Comparison of ENCODE assay signal across 20 cellular contexts in the genomic region with DNA sequence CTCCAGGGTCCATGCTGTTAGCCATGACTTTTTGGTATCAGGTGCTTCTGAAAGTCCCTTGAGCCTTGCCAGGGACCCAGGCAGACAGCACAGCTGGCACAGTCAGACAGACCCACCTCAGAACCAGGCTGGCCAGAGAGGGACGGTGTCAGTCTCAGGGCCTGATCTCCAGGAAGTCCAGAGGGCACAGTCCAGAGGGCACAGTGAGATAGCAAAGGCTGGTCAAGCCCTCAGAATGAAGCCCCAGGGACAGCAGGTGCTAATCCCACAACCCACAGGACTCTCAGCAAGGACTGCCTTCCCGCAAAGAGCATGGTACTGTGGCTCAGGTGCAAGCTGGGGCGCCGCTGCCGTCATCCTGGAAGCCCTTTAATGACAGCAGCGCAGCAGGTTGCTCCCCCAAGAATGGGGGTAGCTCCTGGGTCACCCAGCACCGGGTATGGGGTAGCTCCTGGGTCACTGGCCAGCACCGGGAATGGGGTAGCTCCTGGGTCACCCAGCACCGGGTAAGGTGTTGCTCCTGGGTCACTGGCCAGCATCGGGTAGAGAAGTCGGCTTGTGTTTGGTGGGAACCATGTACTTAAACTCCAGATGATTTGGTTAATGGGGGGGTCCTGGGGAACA.
"Had no signal": no experiment of that assay in that cellular context is flagged by ENCODE, and none has a peak within 500 bp of the region (broad histone marks: within the 10 kb centered on the region; RNA-seq: fewer than 3 reads in every experiment).

No MANE protein-coding gene starts in this region.

- H3K27me3 ChIP-seq: adrenal gland, heart left ventricle, neutrophil, pancreas, tibial nerve, uterus had no signal

- H3K4me3 ChIP-seq: adrenal gland, gastroesophageal sphincter, heart left ventricle, lung, pancreas, tibial nerve, uterus had no signal

- DNase-seq: activated CD4-positive, alpha-beta T cell treated with anti-CD3 and anti-CD28 coated beads, Interleukin-2, amount 10 ng/mL, durations not matched to agents 7 days and 5 days; activated CD4-positive, CD25-positive, alpha-beta regulatory T cell; activated gamma-delta T cell treated with Interleukin-2 at 50 U/mL for 16 hours; activated T-cell treated with anti-CD3 and anti-CD28 coated beads, Interleukin-2, amount 50 U/mL, for 72 hours; adrenal gland; effector CD8-positive, alpha-beta T cell; immature natural killer cell; stimulated activated naive CD8-positive, alpha-beta T cell treated with anti-CD3 and anti-CD28 coated beads, Interleukin-15, Interleukin-2, amounts not matched to agents 100 U/mL and 50 U/mL, for 24 hours; substantia nigra; T-helper 1 cell; T-helper 9 cell; uterus had no signal

- H3K27ac Mint-ChIP-seq: activated CD4-positive, alpha-beta T cell treated with anti-CD3 and anti-CD28 coated beads, Interleukin-2, amount 10 ng/mL, durations not matched to agents 7 days and 5 days; activated naive CD4-positive, alpha-beta T cell treated with anti-CD3 and anti-CD28 coated beads, Interleukin-2, amount 50 U/mL, for 72 hours; activated T-cell treated with anti-CD3 and anti-CD28 coated beads, Interleukin-2, amount 50 U/mL, for 72 hours; immature natural killer cell had no signal

- H3K9me3 ChIP-seq: adrenal gland, gastroesophageal sphincter, heart left ventricle, neutrophil, pancreas, tibial nerve, uterus had no signal

- H3K9me3 Mint-ChIP-seq: activated CD4-positive, alpha-beta T cell treated with anti-CD3 and anti-CD28 coated beads, Interleukin-2, amount 10 ng/mL, durations not matched to agents 7 days and 5 days; activated naive CD4-positive, alpha-beta T cell treated with anti-CD3 and anti-CD28 coated beads, Interleukin-2, amount 50 U/mL, for 72 hours; activated T-cell treated with anti-CD3 and anti-CD28 coated beads, Interleukin-2, amount 50 U/mL, for 72 hours; dendritic cell treated with granulocyte-macrophage colony-stimulating factor and Interleukin-4, amounts not matched to agents 40 ng/mL and 50 ng/mL, for 4 days; immature natural killer cell had no signal

- FAIRE-seq: pancreas had no signal

- H3K36me3 Mint-ChIP-seq: activated naive CD4-positive, alpha-beta T cell treated with anti-CD3 and anti-CD28 coated beads, Interleukin-2, amount 50 U/mL, for 72 hours; immature natural killer cell had no signal

- H3K27me3 Mint-ChIP-seq: activated CD4-positive, alpha-beta T cell treated with anti-CD3 and anti-CD28 coated beads, Interleukin-2, amount 10 ng/mL, durations not matched to agents 7 days and 5 days had no signal

- H3K36me3 ChIP-seq: adrenal gland, gastroesophageal sphincter, heart left ventricle, neutrophil, pancreas, tibial nerve, uterus had no signal

- H3K27ac ChIP-seq: adrenal gland, gastroesophageal sphincter, heart left ventricle, neutrophil, pancreas, tibial nerve, uterus had no signal

- H3K4me1 ChIP-seq: adrenal gland, gastroesophageal sphincter, pancreas, tibial nerve, uterus had no signal

- H3K4me1 Mint-ChIP-seq: activated CD4-positive, alpha-beta T cell treated with anti-CD3 and anti-CD28 coated beads, Interleukin-2, amount 10 ng/mL, durations not matched to agents 7 days and 5 days; immature natural killer cell had no signal

- H3K4me3 Mint-ChIP-seq: activated CD4-positive, alpha-beta T cell treated with anti-CD3 and anti-CD28 coated beads, Interleukin-2, amount 10 ng/mL, durations not matched to agents 7 days and 5 days; activated T-cell treated with anti-CD3 and anti-CD28 coated beads, Interleukin-2, amount 50 U/mL, for 72 hours; dendritic cell treated with granulocyte-macrophage colony-stimulating factor and Interleukin-4, amounts not matched to agents 40 ng/mL and 50 ng/mL, for 4 days; immature natural killer cell had no signal
